8 cellular contexts compared by ENCODE assay signal in the genomic region with DNA sequence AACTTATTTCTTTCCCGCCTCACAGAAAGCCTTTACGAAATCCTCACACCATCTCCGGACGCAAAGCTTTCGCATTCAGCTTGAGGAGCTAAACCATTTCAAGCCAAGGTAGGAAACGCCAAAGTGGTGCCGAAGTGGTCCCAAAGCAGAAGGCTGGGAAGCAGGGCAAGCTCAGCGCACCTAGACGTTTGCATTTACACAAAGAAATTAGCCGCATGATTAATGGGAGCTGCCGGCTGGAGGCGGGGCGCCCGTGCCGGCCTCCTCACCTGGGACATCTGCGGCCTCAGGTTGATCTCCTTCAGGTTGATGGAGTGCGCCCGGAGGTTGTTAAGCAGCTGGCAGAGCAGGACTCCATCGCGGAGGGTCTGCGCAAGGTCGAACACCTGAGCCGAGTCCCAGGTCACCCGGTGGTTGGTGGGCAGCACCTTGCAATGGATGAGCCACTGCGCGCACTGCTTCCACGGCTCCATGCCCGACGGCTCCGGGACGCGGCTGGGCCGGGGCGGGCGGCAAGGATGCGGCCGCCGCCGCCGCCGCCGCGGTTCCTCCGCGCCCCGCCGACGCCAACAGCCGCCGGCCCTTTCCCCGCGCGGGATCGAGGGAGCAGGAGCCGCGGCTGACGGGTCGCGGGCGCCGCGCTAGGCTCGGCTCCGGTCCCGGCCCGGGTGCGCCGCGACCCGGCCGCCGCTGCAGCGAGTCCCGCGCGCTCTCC. TPM values are rescaled to one million over a fixed set of nuclear protein-coding genes. Genes with fewer than 3 reads are reported as not detected.
DNase-seq lines count a peak whose midpoint lies in the region; ATAC-seq and TF ChIP-seq lines count a peak whose summit lies in the region.

No MANE protein-coding gene starts in this region.

- ATAC-seq in central memory CD8-positive, alpha-beta T cell (replicated peaks; ENCODE audit: extremely low read depth, poor library complexity, severe bottlenecking), result no peak
- ATAC-seq in right lobe of liver, result peak in 2 of 4 donors; percentile 8 to 12
- ATAC-seq in GM19463 (IDR thresholded peaks at IDR 0.05; ENCODE audit: unreplicated experiment), result no peak

- no peaks in the 10 kb centered on the region for H3K9me3 ChIP-seq in right lobe of liver

- H3K36me3 ChIP-seq in right lobe of liver, result no peaks in the 10 kb centered on the region

- peak in 5 of 6 experiments; percentile 9 to 66 (median 26) for DNase-seq in stimulated activated naive CD4-positive, alpha-beta T cell (lab: John Stamatoyannopoulos, UW)
- DNase-seq in stimulated activated naive CD4-positive, alpha-beta T cell treated with Interleukin-2 at 50 U/mL for 16 hours (lab: John Stamatoyannopoulos, UW), result no peak
- DNase-seq in T-helper 1 cell (peak in 3 of 5 donors; percentile 3 to 15 (median 4)), right lobe of liver (peak; percentile 25 to 61 (median 53)), LoVo (ENCODE audit: low spot score) (no peak)
- DNase-seq in central memory CD8-positive, alpha-beta T cell (ENCODE audit: low spot score in 2 of 2), result peak; percentile 15 to 21
- peak; percentile 48 for DNase-seq in stimulated activated CD8-positive, alpha-beta memory T cell treated with anti-CD3 and anti-CD28 coated beads, Interleukin-4, amount 100 ng/mL, for 48 hours

- H3K27me3 ChIP-seq in right lobe of liver, result no peaks in the 10 kb centered on the region

- H3K27ac ChIP-seq in right lobe of liver, result peak overlapping the region; percentile 31 to 40 (median 39)

- intact Hi-C loops in right lobe of liver (cut with DNase I), result no loop called here

- H3K27ac Mint-ChIP-seq in central memory CD8-positive, alpha-beta T cell (ENCODE audit: low read depth), result peak overlapping the region; percentile 95

- H3K27me3 Mint-ChIP-seq in central memory CD8-positive, alpha-beta T cell, result no peaks in the 10 kb centered on the region

- WGBS in right lobe of liver (ENCODE audit: insufficient coverage, low coverage, low lambda C conversion rate, missing lambda C conversion rate), result 2% methylated on average over 12 of the region's 76 CpGs

- TF ChIP-seq POLR2A in right lobe of liver (IDR thresholded peaks at IDR 0.05), result no peak

- H3K9me3 Mint-ChIP-seq in central memory CD8-positive, alpha-beta T cell, result no peaks in the 10 kb centered on the region

- peaks cover 0 to 7% (median 0%) of the 10 kb centered on the region in 4 donors for H3K4me1 ChIP-seq in right lobe of liver

- peak overlapping the region; percentile 43 to 54 (median 44) for H3K4me3 ChIP-seq in right lobe of liver

- H3K4me3 Mint-ChIP-seq in central memory CD8-positive, alpha-beta T cell, result peak overlapping the region; percentile 93

- peaks cover 30% of the 10 kb centered on the region for H3K4me1 Mint-ChIP-seq in central memory CD8-positive, alpha-beta T cell

- H3K36me3 Mint-ChIP-seq in central memory CD8-positive, alpha-beta T cell (ENCODE audit: insufficient read depth), result peaks cover 21% of the 10 kb centered on the region

- TF ChIP-seq CTCF in right lobe of liver (IDR thresholded peaks at IDR 0.05), result no peak

RNA-seq across cellular contexts. Expression of gene VAV3, which starts 0.4 kb away (rescaled TPM):
- 1 to 10 TPM in 4 of 6 experiments, under 1 TPM in 2; 0.77 to 3.6 (median 1.5) TPM for total RNA-seq in right lobe of liver

Comparison
In these comparisons a context has a peak if more than half of its experiments do, and no peak if none do; other contexts are left out.
1. DNase-seq: peak in stimulated activated naive CD4-positive, alpha-beta T cell (5 of 6), T-helper 1 cell (3 of 5), central memory CD8-positive, alpha-beta T cell (2 of 2), right lobe of liver (3 of 3) and stimulated activated CD8-positive, alpha-beta memory T cell treated with anti-CD3 and anti-CD28 coated beads, Interleukin-4, amount 100 ng/mL, for 48 hours (single experiment); none in stimulated activated naive CD4-positive, alpha-beta T cell treated with Interleukin-2 at 50 U/mL for 16 hours (single experiment) and LoVo (single experiment).